ENCODE assay signal across 1 cellular context in the genomic region with DNA sequence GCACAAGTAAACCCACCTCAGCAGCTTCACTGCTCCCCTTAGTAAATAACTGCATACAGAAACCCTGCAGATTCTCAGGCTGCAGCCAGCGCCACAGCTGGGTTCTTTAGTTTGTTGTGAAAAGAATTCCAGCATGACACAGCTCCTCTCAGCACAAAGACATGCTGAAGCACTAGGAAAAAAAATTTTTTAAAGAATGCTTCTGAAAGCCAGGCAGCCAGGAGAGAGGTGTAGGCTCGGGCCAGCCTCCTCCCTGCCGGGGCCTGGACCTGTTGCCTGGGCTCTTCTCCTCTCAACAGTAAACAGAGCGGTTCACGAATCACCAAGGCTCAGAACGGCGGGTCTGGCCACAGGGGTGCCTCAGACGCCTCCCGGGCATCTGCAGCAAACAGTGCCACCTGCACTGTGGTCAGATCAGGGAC.
TF ChIP-seq lines count a peak whose summit lies in the region.

No MANE protein-coding gene starts in this region.

TF ChIP-seq in H1, 55 proteins besides CTCF, POLR2A, EP300 and RAD21 (continued from another document):
- no peak for TF ChIP-seq ATF3 (IDR thresholded peaks at IDR 0.05; ENCODE audit: insufficient read depth, low read depth, low read length)
- TF ChIP-seq SAP30 (IDR thresholded peaks at IDR 0.05; ENCODE audit: insufficient read depth, insufficient replicate concordance, low read length): no peak
- peak; percentile 82 for TF ChIP-seq TEAD4 (IDR thresholded peaks at IDR 0.05; ENCODE audit: low read depth, low read length)
- TF ChIP-seq, protein P1, sequence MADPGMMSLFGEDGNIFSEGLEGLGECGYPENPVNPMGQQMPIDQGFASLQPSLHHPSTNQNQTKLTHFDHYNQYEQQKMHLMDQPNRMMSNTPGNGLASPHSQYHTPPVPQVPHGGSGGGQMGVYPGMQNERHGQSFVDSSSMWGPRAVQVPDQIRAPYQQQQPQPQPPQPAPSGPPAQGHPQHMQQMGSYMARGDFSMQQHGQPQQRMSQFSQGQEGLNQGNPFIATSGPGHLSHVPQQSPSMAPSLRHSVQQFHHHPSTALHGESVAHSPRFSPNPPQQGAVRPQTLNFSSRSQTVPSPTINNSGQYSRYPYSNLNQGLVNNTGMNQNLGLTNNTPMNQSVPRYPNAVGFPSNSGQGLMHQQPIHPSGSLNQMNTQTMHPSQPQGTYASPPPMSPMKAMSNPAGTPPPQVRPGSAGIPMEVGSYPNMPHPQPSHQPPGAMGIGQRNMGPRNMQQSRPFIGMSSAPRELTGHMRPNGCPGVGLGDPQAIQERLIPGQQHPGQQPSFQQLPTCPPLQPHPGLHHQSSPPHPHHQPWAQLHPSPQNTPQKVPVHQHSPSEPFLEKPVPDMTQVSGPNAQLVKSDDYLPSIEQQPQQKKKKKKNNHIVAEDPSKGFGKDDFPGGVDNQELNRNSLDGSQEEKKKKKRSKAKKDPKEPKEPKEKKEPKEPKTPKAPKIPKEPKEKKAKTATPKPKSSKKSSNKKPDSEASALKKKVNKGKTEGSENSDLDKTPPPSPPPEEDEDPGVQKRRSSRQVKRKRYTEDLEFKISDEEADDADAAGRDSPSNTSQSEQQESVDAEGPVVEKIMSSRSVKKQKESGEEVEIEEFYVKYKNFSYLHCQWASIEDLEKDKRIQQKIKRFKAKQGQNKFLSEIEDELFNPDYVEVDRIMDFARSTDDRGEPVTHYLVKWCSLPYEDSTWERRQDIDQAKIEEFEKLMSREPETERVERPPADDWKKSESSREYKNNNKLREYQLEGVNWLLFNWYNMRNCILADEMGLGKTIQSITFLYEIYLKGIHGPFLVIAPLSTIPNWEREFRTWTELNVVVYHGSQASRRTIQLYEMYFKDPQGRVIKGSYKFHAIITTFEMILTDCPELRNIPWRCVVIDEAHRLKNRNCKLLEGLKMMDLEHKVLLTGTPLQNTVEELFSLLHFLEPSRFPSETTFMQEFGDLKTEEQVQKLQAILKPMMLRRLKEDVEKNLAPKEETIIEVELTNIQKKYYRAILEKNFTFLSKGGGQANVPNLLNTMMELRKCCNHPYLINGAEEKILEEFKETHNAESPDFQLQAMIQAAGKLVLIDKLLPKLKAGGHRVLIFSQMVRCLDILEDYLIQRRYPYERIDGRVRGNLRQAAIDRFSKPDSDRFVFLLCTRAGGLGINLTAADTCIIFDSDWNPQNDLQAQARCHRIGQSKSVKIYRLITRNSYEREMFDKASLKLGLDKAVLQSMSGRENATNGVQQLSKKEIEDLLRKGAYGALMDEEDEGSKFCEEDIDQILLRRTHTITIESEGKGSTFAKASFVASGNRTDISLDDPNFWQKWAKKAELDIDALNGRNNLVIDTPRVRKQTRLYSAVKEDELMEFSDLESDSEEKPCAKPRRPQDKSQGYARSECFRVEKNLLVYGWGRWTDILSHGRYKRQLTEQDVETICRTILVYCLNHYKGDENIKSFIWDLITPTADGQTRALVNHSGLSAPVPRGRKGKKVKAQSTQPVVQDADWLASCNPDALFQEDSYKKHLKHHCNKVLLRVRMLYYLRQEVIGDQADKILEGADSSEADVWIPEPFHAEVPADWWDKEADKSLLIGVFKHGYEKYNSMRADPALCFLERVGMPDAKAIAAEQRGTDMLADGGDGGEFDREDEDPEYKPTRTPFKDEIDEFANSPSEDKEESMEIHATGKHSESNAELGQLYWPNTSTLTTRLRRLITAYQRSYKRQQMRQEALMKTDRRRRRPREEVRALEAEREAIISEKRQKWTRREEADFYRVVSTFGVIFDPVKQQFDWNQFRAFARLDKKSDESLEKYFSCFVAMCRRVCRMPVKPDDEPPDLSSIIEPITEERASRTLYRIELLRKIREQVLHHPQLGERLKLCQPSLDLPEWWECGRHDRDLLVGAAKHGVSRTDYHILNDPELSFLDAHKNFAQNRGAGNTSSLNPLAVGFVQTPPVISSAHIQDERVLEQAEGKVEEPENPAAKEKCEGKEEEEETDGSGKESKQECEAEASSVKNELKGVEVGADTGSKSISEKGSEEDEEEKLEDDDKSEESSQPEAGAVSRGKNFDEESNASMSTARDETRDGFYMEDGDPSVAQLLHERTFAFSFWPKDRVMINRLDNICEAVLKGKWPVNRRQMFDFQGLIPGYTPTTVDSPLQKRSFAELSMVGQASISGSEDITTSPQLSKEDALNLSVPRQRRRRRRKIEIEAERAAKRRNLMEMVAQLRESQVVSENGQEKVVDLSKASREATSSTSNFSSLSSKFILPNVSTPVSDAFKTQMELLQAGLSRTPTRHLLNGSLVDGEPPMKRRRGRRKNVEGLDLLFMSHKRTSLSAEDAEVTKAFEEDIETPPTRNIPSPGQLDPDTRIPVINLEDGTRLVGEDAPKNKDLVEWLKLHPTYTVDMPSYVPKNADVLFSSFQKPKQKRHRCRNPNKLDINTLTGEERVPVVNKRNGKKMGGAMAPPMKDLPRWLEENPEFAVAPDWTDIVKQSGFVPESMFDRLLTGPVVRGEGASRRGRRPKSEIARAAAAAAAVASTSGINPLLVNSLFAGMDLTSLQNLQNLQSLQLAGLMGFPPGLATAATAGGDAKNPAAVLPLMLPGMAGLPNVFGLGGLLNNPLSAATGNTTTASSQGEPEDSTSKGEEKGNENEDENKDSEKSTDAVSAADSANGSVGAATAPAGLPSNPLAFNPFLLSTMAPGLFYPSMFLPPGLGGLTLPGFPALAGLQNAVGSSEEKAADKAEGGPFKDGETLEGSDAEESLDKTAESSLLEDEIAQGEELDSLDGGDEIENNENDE (IDR thresholded peaks at IDR 0.05; ENCODE audit: insufficient replicate concordance, low read length): peak; percentile 51
- no peak for TF ChIP-seq SP2 (IDR thresholded peaks at IDR 0.05; ENCODE audit: low read length)
- 0 out of 2 replicates have a peak, but pooled peaks have one; percentile 34 for TF ChIP-seq POLR2AphosphoS5 (IDR thresholded peaks at IDR 0.05; ENCODE audit: low read depth, low read length)
- peak; percentile 56 for TF ChIP-seq CTBP2 (IDR thresholded peaks at IDR 0.05; ENCODE audit: borderline replicate concordance, insufficient read depth, insufficient read length, low read length)
- TF ChIP-seq CHD1 (IDR thresholded peaks at IDR 0.05; ENCODE audit: low read depth, low read length): no peak
- peak; percentile 81; the same call in 1 of the 2 replicates for TF ChIP-seq TBP (IDR thresholded peaks at IDR 0.05; ENCODE audit: low read depth, low read length)
- TF ChIP-seq HDAC6 (IDR thresholded peaks at IDR 0.05; ENCODE audit: low read depth, low read length): no peak
- TF ChIP-seq EZH2 (IDR thresholded peaks at IDR 0.05; ENCODE audit: low read depth, low read length, severe bottlenecking): no peak
- TF ChIP-seq NRF1 (IDR thresholded peaks at IDR 0.05; ENCODE audit: low read depth, low read length): no peak
- 0 out of 2 replicates have a peak, but pooled peaks have one; percentile 37 for TF ChIP-seq CHD2 (IDR thresholded peaks at IDR 0.05; ENCODE audit: low read length)
- TF ChIP-seq KDM5A (IDR thresholded peaks at IDR 0.05; ENCODE audit: low read length): no peak
- 0 out of 2 replicates have a peak, but pooled peaks have one; percentile 5 for TF ChIP-seq RXRA (IDR thresholded peaks at IDR 0.05; ENCODE audit: insufficient read depth, low read depth, low read length)
- TF ChIP-seq, protein P2, sequence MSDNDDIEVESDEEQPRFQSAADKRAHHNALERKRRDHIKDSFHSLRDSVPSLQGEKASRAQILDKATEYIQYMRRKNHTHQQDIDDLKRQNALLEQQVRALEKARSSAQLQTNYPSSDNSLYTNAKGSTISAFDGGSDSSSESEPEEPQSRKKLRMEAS (IDR thresholded peaks at IDR 0.05): no peak
- TF ChIP-seq TAF1 (IDR thresholded peaks at IDR 0.05; ENCODE audit: low read depth, low read length): peak; percentile 56; the same call in 1 of the 2 replicates
- TF ChIP-seq SP1 (IDR thresholded peaks at IDR 0.05; ENCODE audit: low read depth, low read length): 0 out of 2 replicates have a peak, but pooled peaks have one; percentile 55
- TF ChIP-seq JUN (IDR thresholded peaks at IDR 0.05; ENCODE audit: low read depth, low read length): 0 out of 2 replicates have a peak, but pooled peaks have one; percentile 18
- TF ChIP-seq, protein P3, sequence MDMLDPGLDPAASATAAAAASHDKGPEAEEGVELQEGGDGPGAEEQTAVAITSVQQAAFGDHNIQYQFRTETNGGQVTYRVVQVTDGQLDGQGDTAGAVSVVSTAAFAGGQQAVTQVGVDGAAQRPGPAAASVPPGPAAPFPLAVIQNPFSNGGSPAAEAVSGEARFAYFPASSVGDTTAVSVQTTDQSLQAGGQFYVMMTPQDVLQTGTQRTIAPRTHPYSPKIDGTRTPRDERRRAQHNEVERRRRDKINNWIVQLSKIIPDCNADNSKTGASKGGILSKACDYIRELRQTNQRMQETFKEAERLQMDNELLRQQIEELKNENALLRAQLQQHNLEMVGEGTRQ (IDR thresholded peaks at IDR 0.05; ENCODE audit: low read length): no peak
- TF ChIP-seq RBBP5 (IDR thresholded peaks at IDR 0.05; ENCODE audit: borderline replicate concordance, low read depth, low read length): no peak
- TF ChIP-seq SIN3A (conservative IDR thresholded peaks at IDR 0.05 in 1 of 2, IDR thresholded peaks at IDR 0.05 in 1 of 2; ENCODE audit: low read depth in 1 of 2, low read length in 2 of 2): peak in 1 of 2 experiments; percentile 67; a peak in 1 of 4 replicates
- TF ChIP-seq GABPA (IDR thresholded peaks at IDR 0.05; ENCODE audit: borderline replicate concordance, insufficient read depth, low read length): no peak
- TF ChIP-seq CREB1 (IDR thresholded peaks at IDR 0.05): no peak
- no peak for TF ChIP-seq E2F6 (IDR thresholded peaks at IDR 0.05)
- TF ChIP-seq GTF2F1 (IDR thresholded peaks at IDR 0.05; ENCODE audit: borderline replicate concordance, low read depth, low read length): no peak
- TF ChIP-seq SUZ12 (IDR thresholded peaks at IDR 0.05; ENCODE audit: low read length): no peak
- TF ChIP-seq PHF8 (conservative IDR thresholded peaks at IDR 0.05; ENCODE audit: low read depth, low read length): no peak
- no peak for TF ChIP-seq BRCA1 (IDR thresholded peaks at IDR 0.05; ENCODE audit: low read depth, low read length)
- TF ChIP-seq ATF2 (IDR thresholded peaks at IDR 0.05; ENCODE audit: low read length): no peak
- peak; percentile 32; the same call in 1 of the 2 replicates for TF ChIP-seq TCF12 (IDR thresholded peaks at IDR 0.05; ENCODE audit: low read depth, low read length)
- TF ChIP-seq ASH2L (IDR thresholded peaks at IDR 0.05; ENCODE audit: low read length): no peak
- TF ChIP-seq SIRT6 (IDR thresholded peaks at IDR 0.05; ENCODE audit: low read length): no peak
